Comparison of ENCODE assay signal across 1 cellular context in the genomic region with DNA sequence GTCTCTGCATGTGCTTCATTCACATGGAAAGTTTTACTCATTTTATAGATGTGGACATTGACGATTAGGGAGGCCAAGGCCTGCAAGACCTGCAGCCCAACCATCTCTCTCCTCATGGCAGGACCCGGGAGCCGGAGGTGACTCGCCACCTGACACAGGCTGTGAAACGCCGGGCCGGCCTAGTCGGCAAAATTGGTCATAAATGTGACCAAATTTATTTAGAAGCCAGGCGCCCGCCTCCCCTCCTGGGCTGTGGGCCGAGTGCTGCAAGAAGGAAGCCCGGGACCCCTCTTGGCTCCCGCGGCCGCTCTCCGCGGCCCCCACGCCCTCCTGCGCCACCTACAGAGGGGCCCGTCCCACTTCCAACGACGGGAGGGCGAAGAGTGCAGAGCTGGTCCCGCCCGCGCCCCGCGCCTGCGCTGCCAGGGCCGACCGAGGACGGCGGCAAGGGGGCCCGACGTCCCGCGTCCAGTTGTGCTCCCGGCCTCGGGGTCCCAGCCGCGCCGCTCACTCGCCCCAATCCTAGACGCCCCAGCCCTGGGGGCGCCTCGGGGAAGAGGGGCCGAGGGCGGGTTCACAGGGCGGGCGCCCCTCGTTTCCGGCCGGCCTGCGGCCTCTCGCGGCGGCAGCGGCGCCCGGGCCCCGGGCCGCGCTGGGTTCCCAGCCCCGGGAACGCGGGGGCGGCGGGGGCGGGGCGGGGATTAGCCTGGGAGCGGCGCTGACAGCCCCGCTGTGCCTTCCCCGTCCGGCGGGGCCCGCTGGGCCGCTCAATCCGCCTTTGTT.
TF ChIP-seq lines count a peak whose summit lies in the region.

No MANE protein-coding gene starts in this region.

TF ChIP-seq in K562, 482 proteins besides CTCF, POLR2A, EP300 and RAD21 (continued from another document and continues in another):
- TF ChIP-seq, protein P1, sequence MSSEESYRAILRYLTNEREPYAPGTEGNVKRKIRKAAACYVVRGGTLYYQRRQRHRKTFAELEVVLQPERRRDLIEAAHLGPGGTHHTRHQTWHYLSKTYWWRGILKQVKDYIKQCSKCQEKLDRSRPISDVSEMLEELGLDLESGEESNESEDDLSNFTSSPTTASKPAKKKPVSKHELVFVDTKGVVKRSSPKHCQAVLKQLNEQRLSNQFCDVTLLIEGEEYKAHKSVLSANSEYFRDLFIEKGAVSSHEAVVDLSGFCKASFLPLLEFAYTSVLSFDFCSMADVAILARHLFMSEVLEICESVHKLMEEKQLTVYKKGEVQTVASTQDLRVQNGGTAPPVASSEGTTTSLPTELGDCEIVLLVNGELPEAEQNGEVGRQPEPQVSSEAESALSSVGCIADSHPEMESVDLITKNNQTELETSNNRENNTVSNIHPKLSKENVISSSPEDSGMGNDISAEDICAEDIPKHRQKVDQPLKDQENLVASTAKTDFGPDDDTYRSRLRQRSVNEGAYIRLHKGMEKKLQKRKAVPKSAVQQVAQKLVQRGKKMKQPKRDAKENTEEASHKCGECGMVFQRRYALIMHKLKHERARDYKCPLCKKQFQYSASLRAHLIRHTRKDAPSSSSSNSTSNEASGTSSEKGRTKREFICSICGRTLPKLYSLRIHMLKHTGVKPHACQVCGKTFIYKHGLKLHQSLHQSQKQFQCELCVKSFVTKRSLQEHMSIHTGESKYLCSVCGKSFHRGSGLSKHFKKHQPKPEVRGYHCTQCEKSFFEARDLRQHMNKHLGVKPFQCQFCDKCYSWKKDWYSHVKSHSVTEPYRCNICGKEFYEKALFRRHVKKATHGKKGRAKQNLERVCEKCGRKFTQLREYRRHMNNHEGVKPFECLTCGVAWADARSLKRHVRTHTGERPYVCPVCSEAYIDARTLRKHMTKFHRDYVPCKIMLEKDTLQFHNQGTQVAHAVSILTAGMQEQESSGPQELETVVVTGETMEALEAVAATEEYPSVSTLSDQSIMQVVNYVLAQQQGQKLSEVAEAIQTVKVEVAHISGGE (CRISPR knock-in tag; IDR thresholded peaks at IDR 0.05): peak in 1 of 3 experiments; percentile 38; a peak in 1 of 6 replicates
- no peak for TF ChIP-seq ZNF717 (CRISPR knock-in tag; IDR thresholded peaks at IDR 0.05)
- no peak for TF ChIP-seq ZNF384 (IDR thresholded peaks at IDR 0.05; ENCODE audit: low read depth, low read length)
- TF ChIP-seq HMG20A (CRISPR knock-in tag; conservative IDR thresholded peaks at IDR 0.05): no peak
- TF ChIP-seq BCOR (IDR thresholded peaks at IDR 0.05): no peak
- TF ChIP-seq ZNF121 (CRISPR knock-in tag; conservative IDR thresholded peaks at IDR 0.05): no peak
- no peak for TF ChIP-seq MEF2A (IDR thresholded peaks at IDR 0.05; ENCODE audit: control insufficient read depth, low read depth, low read length)
- no peak for TF ChIP-seq NFATC3 (IDR thresholded peaks at IDR 0.05)
- TF ChIP-seq KDM4B (IDR thresholded peaks at IDR 0.05; ENCODE audit: borderline replicate concordance in 2 of 2, low read depth in 1 of 2): no peak
- TF ChIP-seq JUNB (CRISPR knock-in tag; conservative IDR thresholded peaks at IDR 0.05): no peak
- TF ChIP-seq, protein P2, sequence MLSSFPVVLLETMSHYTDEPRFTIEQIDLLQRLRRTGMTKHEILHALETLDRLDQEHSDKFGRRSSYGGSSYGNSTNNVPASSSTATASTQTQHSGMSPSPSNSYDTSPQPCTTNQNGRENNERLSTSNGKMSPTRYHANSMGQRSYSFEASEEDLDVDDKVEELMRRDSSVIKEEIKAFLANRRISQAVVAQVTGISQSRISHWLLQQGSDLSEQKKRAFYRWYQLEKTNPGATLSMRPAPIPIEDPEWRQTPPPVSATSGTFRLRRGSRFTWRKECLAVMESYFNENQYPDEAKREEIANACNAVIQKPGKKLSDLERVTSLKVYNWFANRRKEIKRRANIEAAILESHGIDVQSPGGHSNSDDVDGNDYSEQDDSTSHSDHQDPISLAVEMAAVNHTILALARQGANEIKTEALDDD (IDR thresholded peaks at IDR 0.05): no peak
- TF ChIP-seq HIVEP1 (CRISPR knock-in tag; IDR thresholded peaks at IDR 0.05): no peak
- TF ChIP-seq, protein P3, sequence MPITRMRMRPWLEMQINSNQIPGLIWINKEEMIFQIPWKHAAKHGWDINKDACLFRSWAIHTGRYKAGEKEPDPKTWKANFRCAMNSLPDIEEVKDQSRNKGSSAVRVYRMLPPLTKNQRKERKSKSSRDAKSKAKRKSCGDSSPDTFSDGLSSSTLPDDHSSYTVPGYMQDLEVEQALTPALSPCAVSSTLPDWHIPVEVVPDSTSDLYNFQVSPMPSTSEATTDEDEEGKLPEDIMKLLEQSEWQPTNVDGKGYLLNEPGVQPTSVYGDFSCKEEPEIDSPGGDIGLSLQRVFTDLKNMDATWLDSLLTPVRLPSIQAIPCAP (CRISPR knock-in tag; IDR thresholded peaks at IDR 0.05; ENCODE audit: borderline replicate concordance): no peak
- TF ChIP-seq STAT5B (CRISPR knock-in tag; IDR thresholded peaks at IDR 0.05): no peak
- TF ChIP-seq U2AF1 (optimal IDR thresholded peaks at IDR 0.05; ENCODE audit: low read depth, low read length): no peak
- TF ChIP-seq MCM5 (IDR thresholded peaks at IDR 0.05; ENCODE audit: low read depth): no peak
- TF ChIP-seq, protein P4, sequence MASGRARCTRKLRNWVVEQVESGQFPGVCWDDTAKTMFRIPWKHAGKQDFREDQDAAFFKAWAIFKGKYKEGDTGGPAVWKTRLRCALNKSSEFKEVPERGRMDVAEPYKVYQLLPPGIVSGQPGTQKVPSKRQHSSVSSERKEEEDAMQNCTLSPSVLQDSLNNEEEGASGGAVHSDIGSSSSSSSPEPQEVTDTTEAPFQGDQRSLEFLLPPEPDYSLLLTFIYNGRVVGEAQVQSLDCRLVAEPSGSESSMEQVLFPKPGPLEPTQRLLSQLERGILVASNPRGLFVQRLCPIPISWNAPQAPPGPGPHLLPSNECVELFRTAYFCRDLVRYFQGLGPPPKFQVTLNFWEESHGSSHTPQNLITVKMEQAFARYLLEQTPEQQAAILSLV (tag; IDR thresholded peaks at IDR 0.05): no peak
- no peak for TF ChIP-seq HDAC6 (IDR thresholded peaks at IDR 0.05; ENCODE audit: low read depth, low read length)
- TF ChIP-seq XRCC5 (IDR thresholded peaks at IDR 0.05; ENCODE audit: low read depth, low read length): no peak
- no peak for TF ChIP-seq HDGF (IDR thresholded peaks at IDR 0.05)
- TF ChIP-seq, protein P5, sequence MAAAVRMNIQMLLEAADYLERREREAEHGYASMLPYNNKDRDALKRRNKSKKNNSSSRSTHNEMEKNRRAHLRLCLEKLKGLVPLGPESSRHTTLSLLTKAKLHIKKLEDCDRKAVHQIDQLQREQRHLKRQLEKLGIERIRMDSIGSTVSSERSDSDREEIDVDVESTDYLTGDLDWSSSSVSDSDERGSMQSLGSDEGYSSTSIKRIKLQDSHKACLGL (CRISPR knock-in tag; IDR thresholded peaks at IDR 0.05; ENCODE audit: borderline replicate concordance, poor library complexity, severe bottlenecking): no peak
- TF ChIP-seq RBM39 (optimal IDR thresholded peaks at IDR 0.05; ENCODE audit: low read depth, low read length): no peak
- TF ChIP-seq, protein P6, sequence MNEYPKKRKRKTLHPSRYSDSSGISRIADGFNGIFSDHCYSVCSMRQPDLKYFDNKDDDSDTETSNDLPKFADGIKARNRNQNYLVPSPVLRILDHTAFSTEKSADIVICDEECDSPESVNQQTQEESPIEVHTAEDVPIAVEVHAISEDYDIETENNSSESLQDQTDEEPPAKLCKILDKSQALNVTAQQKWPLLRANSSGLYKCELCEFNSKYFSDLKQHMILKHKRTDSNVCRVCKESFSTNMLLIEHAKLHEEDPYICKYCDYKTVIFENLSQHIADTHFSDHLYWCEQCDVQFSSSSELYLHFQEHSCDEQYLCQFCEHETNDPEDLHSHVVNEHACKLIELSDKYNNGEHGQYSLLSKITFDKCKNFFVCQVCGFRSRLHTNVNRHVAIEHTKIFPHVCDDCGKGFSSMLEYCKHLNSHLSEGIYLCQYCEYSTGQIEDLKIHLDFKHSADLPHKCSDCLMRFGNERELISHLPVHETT (CRISPR knock-in tag; conservative IDR thresholded peaks at IDR 0.05 in 1 of 2, IDR thresholded peaks at IDR 0.05 in 1 of 2): no peak; a peak in 1 of 4 replicates
- no peak for TF ChIP-seq ETV6 (IDR thresholded peaks at IDR 0.05; ENCODE audit: borderline replicate concordance in 1 of 2, low read depth in 2 of 2, low read length in 1 of 2)
- no peak; the same call in 1 of the 2 replicates for TF ChIP-seq ETV6 (CRISPR knock-in tag; IDR thresholded peaks at IDR 0.05; ENCODE audit: borderline replicate concordance)
- TF ChIP-seq EWSR1 (IDR thresholded peaks at IDR 0.05; ENCODE audit: borderline replicate concordance, low read depth, partially characterized antibody): no peak
- TF ChIP-seq DACH1 (IDR thresholded peaks at IDR 0.05; ENCODE audit: partially characterized antibody): no peak
- TF ChIP-seq SAFB (IDR thresholded peaks at IDR 0.05; ENCODE audit: borderline replicate concordance, low read depth, low read length): no peak
- TF ChIP-seq SREBF2 (CRISPR knock-in tag; IDR thresholded peaks at IDR 0.05): no peak
- no peak for TF ChIP-seq NR2C1 (IDR thresholded peaks at IDR 0.05)
- no peak for TF ChIP-seq NR2C1 (tag; IDR thresholded peaks at IDR 0.05)
- TF ChIP-seq CCAR2 (IDR thresholded peaks at IDR 0.05; ENCODE audit: low read depth, low read length): no peak
- TF ChIP-seq PHF21A (IDR thresholded peaks at IDR 0.05; ENCODE audit: borderline replicate concordance, low read depth): no peak
- TF ChIP-seq, protein P7, sequence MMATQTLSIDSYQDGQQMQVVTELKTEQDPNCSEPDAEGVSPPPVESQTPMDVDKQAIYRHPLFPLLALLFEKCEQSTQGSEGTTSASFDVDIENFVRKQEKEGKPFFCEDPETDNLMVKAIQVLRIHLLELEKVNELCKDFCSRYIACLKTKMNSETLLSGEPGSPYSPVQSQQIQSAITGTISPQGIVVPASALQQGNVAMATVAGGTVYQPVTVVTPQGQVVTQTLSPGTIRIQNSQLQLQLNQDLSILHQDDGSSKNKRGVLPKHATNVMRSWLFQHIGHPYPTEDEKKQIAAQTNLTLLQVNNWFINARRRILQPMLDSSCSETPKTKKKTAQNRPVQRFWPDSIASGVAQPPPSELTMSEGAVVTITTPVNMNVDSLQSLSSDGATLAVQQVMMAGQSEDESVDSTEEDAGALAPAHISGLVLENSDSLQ (IDR thresholded peaks at IDR 0.05): no peak
- TF ChIP-seq BRD9 (IDR thresholded peaks at IDR 0.05; ENCODE audit: low read depth, partially characterized antibody): no peak
- no peak; the same call in 1 of the 2 replicates for TF ChIP-seq BRD4 (IDR thresholded peaks at IDR 0.05)
- TF ChIP-seq ATF1 (CRISPR knock-in tag; IDR thresholded peaks at IDR 0.05): no peak
- TF ChIP-seq ATF1 (tag; IDR thresholded peaks at IDR 0.05): 0 out of 2 replicates have a peak, but pooled peaks have one; percentile 12
- TF ChIP-seq ZBTB7A (IDR thresholded peaks at IDR 0.05; ENCODE audit: borderline replicate concordance, control insufficient read depth, low read depth, low read length): peak; percentile 37; the same call in 1 of the 2 replicates
- no peak for TF ChIP-seq FOXK2 (conservative IDR thresholded peaks at IDR 0.05 in 1 of 2, IDR thresholded peaks at IDR 0.05 in 1 of 2; ENCODE audit: low read depth in 2 of 2)
- TF ChIP-seq, protein P8, sequence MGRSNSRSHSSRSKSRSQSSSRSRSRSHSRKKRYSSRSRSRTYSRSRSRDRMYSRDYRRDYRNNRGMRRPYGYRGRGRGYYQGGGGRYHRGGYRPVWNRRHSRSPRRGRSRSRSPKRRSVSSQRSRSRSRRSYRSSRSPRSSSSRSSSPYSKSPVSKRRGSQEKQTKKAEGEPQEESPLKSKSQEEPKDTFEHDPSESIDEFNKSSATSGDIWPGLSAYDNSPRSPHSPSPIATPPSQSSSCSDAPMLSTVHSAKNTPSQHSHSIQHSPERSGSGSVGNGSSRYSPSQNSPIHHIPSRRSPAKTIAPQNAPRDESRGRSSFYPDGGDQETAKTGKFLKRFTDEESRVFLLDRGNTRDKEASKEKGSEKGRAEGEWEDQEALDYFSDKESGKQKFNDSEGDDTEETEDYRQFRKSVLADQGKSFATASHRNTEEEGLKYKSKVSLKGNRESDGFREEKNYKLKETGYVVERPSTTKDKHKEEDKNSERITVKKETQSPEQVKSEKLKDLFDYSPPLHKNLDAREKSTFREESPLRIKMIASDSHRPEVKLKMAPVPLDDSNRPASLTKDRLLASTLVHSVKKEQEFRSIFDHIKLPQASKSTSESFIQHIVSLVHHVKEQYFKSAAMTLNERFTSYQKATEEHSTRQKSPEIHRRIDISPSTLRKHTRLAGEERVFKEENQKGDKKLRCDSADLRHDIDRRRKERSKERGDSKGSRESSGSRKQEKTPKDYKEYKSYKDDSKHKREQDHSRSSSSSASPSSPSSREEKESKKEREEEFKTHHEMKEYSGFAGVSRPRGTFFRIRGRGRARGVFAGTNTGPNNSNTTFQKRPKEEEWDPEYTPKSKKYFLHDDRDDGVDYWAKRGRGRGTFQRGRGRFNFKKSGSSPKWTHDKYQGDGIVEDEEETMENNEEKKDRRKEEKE (IDR thresholded peaks at IDR 0.05; ENCODE audit: borderline replicate concordance in 1 of 2, control insufficient read depth in 1 of 2, low read depth in 2 of 2, low read length in 1 of 2): no peak
- no peak for TF ChIP-seq ZNF143 (CRISPR knock-in tag; IDR thresholded peaks at IDR 0.05)
- TF ChIP-seq BCL6 (CRISPR knock-in tag; IDR thresholded peaks at IDR 0.05): no peak
- no peak for TF ChIP-seq ZNF57 (CRISPR knock-in tag; IDR thresholded peaks at IDR 0.05)
- TF ChIP-seq, protein P9, sequence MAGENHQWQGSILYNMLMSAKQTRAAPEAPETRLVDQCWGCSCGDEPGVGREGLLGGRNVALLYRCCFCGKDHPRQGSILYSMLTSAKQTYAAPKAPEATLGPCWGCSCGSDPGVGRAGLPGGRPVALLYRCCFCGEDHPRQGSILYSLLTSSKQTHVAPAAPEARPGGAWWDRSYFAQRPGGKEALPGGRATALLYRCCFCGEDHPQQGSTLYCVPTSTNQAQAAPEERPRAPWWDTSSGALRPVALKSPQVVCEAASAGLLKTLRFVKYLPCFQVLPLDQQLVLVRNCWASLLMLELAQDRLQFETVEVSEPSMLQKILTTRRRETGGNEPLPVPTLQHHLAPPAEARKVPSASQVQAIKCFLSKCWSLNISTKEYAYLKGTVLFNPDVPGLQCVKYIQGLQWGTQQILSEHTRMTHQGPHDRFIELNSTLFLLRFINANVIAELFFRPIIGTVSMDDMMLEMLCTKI (IDR thresholded peaks at IDR 0.05; ENCODE audit: partially characterized antibody): no peak
- TF ChIP-seq, protein P10, sequence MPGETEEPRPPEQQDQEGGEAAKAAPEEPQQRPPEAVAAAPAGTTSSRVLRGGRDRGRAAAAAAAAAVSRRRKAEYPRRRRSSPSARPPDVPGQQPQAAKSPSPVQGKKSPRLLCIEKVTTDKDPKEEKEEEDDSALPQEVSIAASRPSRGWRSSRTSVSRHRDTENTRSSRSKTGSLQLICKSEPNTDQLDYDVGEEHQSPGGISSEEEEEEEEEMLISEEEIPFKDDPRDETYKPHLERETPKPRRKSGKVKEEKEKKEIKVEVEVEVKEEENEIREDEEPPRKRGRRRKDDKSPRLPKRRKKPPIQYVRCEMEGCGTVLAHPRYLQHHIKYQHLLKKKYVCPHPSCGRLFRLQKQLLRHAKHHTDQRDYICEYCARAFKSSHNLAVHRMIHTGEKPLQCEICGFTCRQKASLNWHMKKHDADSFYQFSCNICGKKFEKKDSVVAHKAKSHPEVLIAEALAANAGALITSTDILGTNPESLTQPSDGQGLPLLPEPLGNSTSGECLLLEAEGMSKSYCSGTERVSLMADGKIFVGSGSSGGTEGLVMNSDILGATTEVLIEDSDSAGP (CRISPR knock-in tag; IDR thresholded peaks at IDR 0.05): no peak
- no peak for TF ChIP-seq TAF15 (IDR thresholded peaks at IDR 0.05; ENCODE audit: low read depth, low read length)
- TF ChIP-seq ZNF431 (CRISPR knock-in tag; IDR thresholded peaks at IDR 0.05): no peak
- no peak for TF ChIP-seq FOXJ2 (tag; IDR thresholded peaks at IDR 0.05)
- no peak for TF ChIP-seq ZNF584 (CRISPR knock-in tag; IDR thresholded peaks at IDR 0.05; ENCODE audit: low read depth)
- no peak for TF ChIP-seq ZNF780A (CRISPR knock-in tag; IDR thresholded peaks at IDR 0.05)
- no peak for TF ChIP-seq STAT5A (IDR thresholded peaks at IDR 0.05; ENCODE audit: borderline replicate concordance, low read length)
- no peak for TF ChIP-seq ETV1 (tag; conservative IDR thresholded peaks at IDR 0.05; ENCODE audit: low read depth)
